Comparison of ENCODE assay signal across 15 cellular contexts in genomic region chr1:224632921-224633321, GRCh38.
DNase-seq lines count a peak whose midpoint lies in the region; ATAC-seq, FAIRE-seq and TF ChIP-seq lines count a peak whose summit lies in the region.
"Had no signal": no experiment of that assay in that cellular context is flagged by ENCODE, and none has a peak within 500 bp of the region (broad histone marks: within the 10 kb centered on the region; RNA-seq: fewer than 3 reads in every experiment).

No MANE protein-coding gene starts in this region.

- no peak overlapping the region for H3K4me3 ChIP-seq in HEK293 (ENCODE audit: low read depth, low read length)
- H3K4me3 ChIP-seq in effector memory CD4-positive, alpha-beta T cell (ENCODE audit: insufficient read depth, low read depth, low read length, poor library complexity, severe bottlenecking) = no peak overlapping the region
- H3K4me3 ChIP-seq: MG63, mucosa of descending colon, prostate gland had no signal

- in situ Hi-C loops in ACHN (cut with HindIII; ENCODE audit: low pct_ligation_motif_present, low pct_unique_long_range_greater_than_20kb, low sequenced_read_pairs) = no loop called here

- peak; percentile 16 for DNase-seq in ACHN
- DNase-seq in amniotic epithelial cell (ENCODE audit: low read depth) = peak; percentile 46
- DNase-seq in iris pigment epithelial cell (ENCODE audit: low read depth) = peak; percentile 61
- DNase-seq in H54 (ENCODE audit: insufficient read length, low spot score) = no peak
- DNase-seq in effector memory CD4-positive, alpha-beta T cell = no peak
- DNase-seq: Calu3, cortex of kidney, MG63, mucosa of descending colon, NCI-H2081, WERI-Rb-1 had no signal

- H3K27ac ChIP-seq in HEK293 (ENCODE audit: extremely low read depth, low read depth, low read length) = no peak overlapping the region
- no peak overlapping the region for H3K27ac ChIP-seq in effector memory CD4-positive, alpha-beta T cell (ENCODE audit: insufficient read depth, low read length, poor library complexity, severe bottlenecking)
- H3K27ac ChIP-seq: prostate gland, WERI-Rb-1 had no signal

- H3K9me3 ChIP-seq in HEK293 (ENCODE audit: control insufficient read depth, insufficient read depth, low read depth, low read length) = no peaks in the 10 kb centered on the region
- no peaks in the 10 kb centered on the region for H3K9me3 ChIP-seq in effector memory CD4-positive, alpha-beta T cell (ENCODE audit: control insufficient read depth, low read length)
- H3K9me3 ChIP-seq: MG63, mucosa of descending colon, prostate gland had no signal

- H3K27me3 ChIP-seq in effector memory CD4-positive, alpha-beta T cell (replicated peaks; ENCODE audit: control insufficient read depth, insufficient read depth, low read length, poor library complexity, severe bottlenecking) = no peaks in the 10 kb centered on the region
- H3K27me3 ChIP-seq: MG63 had no signal

- no peak for FAIRE-seq in H54 (lab: Jason Lieb, UNC)

- TF ChIP-seq POLR2A in H54 (IDR thresholded peaks at IDR 0.05; ENCODE audit: low read depth, low read length) = no peak

- POLR2A ChIA-PET in HEK293 (lab: Yijun Ruan, JAX) = interaction anchor here (1.9 kb wide), 1 partner anchor 9 kb away, joined by 5 read pairs; no protein-coding TSS in a partner anchor

- CTCF ChIA-PET in HEK293 (lab: Yijun Ruan, JAX) = interaction anchor here (0.8 to 6.3 kb wide), 6 partner anchors 12 to 262 kb away, joined by 3 to 48 read pairs (median 4); no protein-coding TSS in a partner anchor

- TF ChIP-seq CTCF in HEK293 (tag by site-specific recombination; IDR thresholded peaks at IDR 0.05) = no peak

- peaks cover 14% of the 10 kb centered on the region for H3K4me1 ChIP-seq in HEK293 (ENCODE audit: control insufficient read depth, insufficient read depth, low read length)
- peaks cover 3% of the 10 kb centered on the region for H3K4me1 ChIP-seq in effector memory CD4-positive, alpha-beta T cell (ENCODE audit: control insufficient read depth, insufficient read depth, low read length, poor library complexity, severe bottlenecking)
- H3K4me1 ChIP-seq: prostate gland had no signal

- ATAC-seq in HG03139 (IDR thresholded peaks at IDR 0.05; ENCODE audit: unreplicated experiment) (no peak), HG02763 (IDR thresholded peaks at IDR 0.05; ENCODE audit: unreplicated experiment) (no peak)
- ATAC-seq: mucosa of descending colon had no signal

- no peaks in the 10 kb centered on the region for H3K36me3 ChIP-seq in HEK293 (ENCODE audit: control insufficient read depth in 2 of 2, insufficient read depth in 1 of 2, low read length in 2 of 2)
- H3K36me3 ChIP-seq in effector memory CD4-positive, alpha-beta T cell (ENCODE audit: control insufficient read depth, insufficient read depth, low read length) = no peaks in the 10 kb centered on the region
- H3K36me3 ChIP-seq: MG63, prostate gland, WERI-Rb-1 had no signal

TF ChIP-seq in HEK293, 187 proteins besides CTCF, POLR2A, EP300 and RAD21:
- TF ChIP-seq MZF1 (tag by site-specific recombination; IDR thresholded peaks at IDR 0.05; ENCODE audit: borderline replicate concordance) (peak; percentile 83; the same call in 1 of the 2 replicates), ZBTB10 (tag by site-specific recombination; IDR thresholded peaks at IDR 0.05) (no peak), ZNF362 (tag by site-specific recombination; IDR thresholded peaks at IDR 0.05) (peak; percentile 60; the same call in 1 of the 2 replicates)

Comparison
In these comparisons a context has a peak if more than half of its experiments do, and no peak if none do; other contexts are left out.
1. DNase-seq: peak in ACHN (single experiment), amniotic epithelial cell (single experiment) and iris pigment epithelial cell (single experiment); none in H54 (single experiment) and effector memory CD4-positive, alpha-beta T cell (0 of 3).